10 cellular contexts compared by ENCODE assay signal in the genomic region with DNA sequence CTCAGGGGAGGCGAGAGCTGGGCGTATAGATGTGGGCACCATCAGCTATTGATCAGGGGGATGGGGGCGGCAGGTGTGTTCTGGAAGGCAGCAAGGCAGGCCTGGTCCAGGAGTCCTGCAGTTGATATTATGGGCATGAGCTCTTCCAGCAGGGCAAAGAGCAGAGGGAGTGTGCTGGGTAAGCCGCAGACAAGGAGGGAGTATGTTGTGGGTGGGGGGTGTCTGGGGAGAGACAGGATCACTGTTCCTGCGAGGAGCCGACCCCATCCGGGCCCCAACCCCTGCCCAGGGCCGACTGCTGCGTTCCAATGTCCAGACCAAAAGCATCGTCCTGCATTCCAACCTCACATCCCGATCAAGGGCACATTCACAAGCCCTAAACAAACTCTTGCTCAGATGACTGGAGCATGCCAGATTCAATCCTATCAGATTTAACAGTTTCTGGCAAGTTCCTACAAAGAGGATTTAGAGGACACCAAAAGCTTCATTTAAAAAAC. TPM values are rescaled to one million over a fixed set of nuclear protein-coding genes. Genes with fewer than 3 reads are reported as not detected.
DNase-seq lines count a peak whose midpoint lies in the region; ATAC-seq, FAIRE-seq and TF ChIP-seq lines count a peak whose summit lies in the region.
"Had no signal": no experiment of that assay in that cellular context is flagged by ENCODE, and none has a peak within 500 bp of the region (broad histone marks: within the 10 kb centered on the region; RNA-seq: fewer than 3 reads in every experiment).

No MANE protein-coding gene starts in this region.

- H3K27ac ChIP-seq in H1 (ENCODE audit: low read depth, low read length) (no peak overlapping the region), ovary (peak overlapping the region; percentile 78 to 84), body of pancreas (peak overlapping the region in 2 of 4 donors; percentile 2 to 67)

- H3K36me3 ChIP-seq in H1 (ENCODE audit: control insufficient read depth in 2 of 4, insufficient read depth in 4 of 4, low read length in 3 of 4) (no peaks in the 10 kb centered on the region), ovary (no peaks in the 10 kb centered on the region), body of pancreas (replicated peaks in 1 of 2; ENCODE audit: insufficient read depth in 1 of 2, low read depth in 2 of 2) (no peaks in the 10 kb centered on the region)

- no peak for TF ChIP-seq RAD21 in H1 (IDR thresholded peaks at IDR 0.05 in 1 of 2, conservative IDR thresholded peaks at IDR 0.05 in 1 of 2; ENCODE audit: low read depth in 2 of 2, low read length in 2 of 2)

- H3K79me1 ChIP-seq in H1 (ENCODE audit: low read depth, low read length): peaks cover 3% of the 10 kb centered on the region; the same call in 1 of the 2 replicates

- FAIRE-seq in H1 (lab: Jason Lieb, UNC): no peak

- peak overlapping the region; percentile 67; the same call in 1 of the 2 replicates for H2BK5ac ChIP-seq in H1 (ENCODE audit: low read depth, low read length)

- 82% methylated on average over 11 of the region's 11 CpGs; no CpG with 5 or more reads in 1 of the 2 experiments for WGBS in H1 (ENCODE audit: extremely low coverage in 1 of 2, insufficient coverage in 1 of 2, insufficient read length in 1 of 2, insufficient replicate concordance in 2 of 2, low coverage in 1 of 2, low lambda C conversion rate in 2 of 2, missing lambda C conversion rate in 1 of 2), 2 experiments
- WGBS in ovary, 3 donors: 23 to 37% (median 23%) methylated on average over 11 of the region's 11 CpGs
- 67 to 76% methylated on average over 10 to 11 of the region's 11 CpGs for WGBS in body of pancreas, 2 donors

- H3K56ac ChIP-seq in H1 (replicated peaks; ENCODE audit: insufficient read length, low read depth, low read length): no peak overlapping the region

- H2BK15ac ChIP-seq in H1 (ENCODE audit: low read length): no peak overlapping the region; the same call in 1 of the 2 replicates

- H3K4me1 ChIP-seq in H1 (replicated peaks in 1 of 4; ENCODE audit: control insufficient read depth in 3 of 4, insufficient read depth in 4 of 4, low read length in 3 of 4) (peaks cover 0 to 29% (median 23%) of the 10 kb centered on the region in 4 experiments; a peak in 6 of 7 replicates), ovary (ENCODE audit: insufficient read depth) (peaks cover 37% of the 10 kb centered on the region), body of pancreas (peaks cover 19% of the 10 kb centered on the region)

- no peak overlapping the region for H3K4me3 ChIP-seq in H1 (ENCODE audit: extremely low read depth in 1 of 4, insufficient read depth in 2 of 4, low read depth in 3 of 4, low read length in 4 of 4)
- peak overlapping the region; percentile 22 for H3K4me3 ChIP-seq in ovary
- no peak overlapping the region for H3K4me3 ChIP-seq in body of pancreas

- no peaks in the 10 kb centered on the region for H4K20me1 ChIP-seq in H1 (replicated peaks in 1 of 2; ENCODE audit: control insufficient read depth in 1 of 2, insufficient read depth in 2 of 2, low read length in 2 of 2)

- H2BK120ac ChIP-seq in H1 (replicated peaks; ENCODE audit: low read depth, low read length): no peak overlapping the region

- H2BK12ac ChIP-seq in H1 (ENCODE audit: low read depth, low read length): no peak overlapping the region

- no peak overlapping the region; the same call in 1 of the 2 replicates for H4K8ac ChIP-seq in H1 (ENCODE audit: extremely low read depth, insufficient read depth, low read length)

- peak; percentile 58 for DNase-seq in EH (ENCODE audit: low read depth)
- no peak for DNase-seq in H1 (ENCODE audit: low read depth in 1 of 2, low spot score in 2 of 2)
- peak in 1 of 5 donors; percentile 53 for DNase-seq in ovary
- DNase-seq in body of pancreas: no peak
- no peak for DNase-seq in kidney tubule cell (ENCODE audit: low spot score)
- DNase-seq: activated CD4-positive, alpha-beta T cell treated with anti-CD3 and anti-CD28 coated beads for 4 hours; central memory CD4-positive, alpha-beta T cell; MV-4-11; stimulated activated CD4-positive, alpha-beta T cell treated with anti-CD3 and anti-CD28 coated beads, Interleukin-4, amount 100 ng/mL, for 4 hours had no signal

- no peak overlapping the region; a peak in 1 of 7 replicates for H3K9ac ChIP-seq in H1 (replicated peaks in 1 of 4; ENCODE audit: extremely low read depth in 1 of 4, low read depth in 3 of 4, low read length in 3 of 4)

- POLR2A ChIA-PET in H1 (lab: Charles Lee; ENCODE audit: partially characterized antibody): interaction anchor here (0.8 to 1.5 kb wide), 6 partner anchors 8 to 142 kb away, joined by 3 to 4 read pairs (median 3); no protein-coding TSS in a partner anchor

- H3K27me3 ChIP-seq in H1 (replicated peaks in 1 of 4; ENCODE audit: control insufficient read depth in 3 of 4, extremely low read depth in 1 of 4, insufficient read depth in 3 of 4, low read length in 3 of 4) (no peaks in the 10 kb centered on the region; a peak in 1 of 7 replicates), ovary (no peaks in the 10 kb centered on the region), body of pancreas (no peaks in the 10 kb centered on the region)

- H3K14ac ChIP-seq in H1 (ENCODE audit: insufficient read length): no peak overlapping the region

- intact Hi-C loops in ovary (cut with DNase I) (loop anchor here in 1 of 4 donors (10.0 kb wide), 1 partner anchor 167 kb away; the partner anchor contains the start of gene CYGB), body of pancreas (cut with DNase I) (no loop called here)

- no peak overlapping the region for H2BK20ac ChIP-seq in H1 (ENCODE audit: low read length)

- no peak for ATAC-seq in body of pancreas
- ATAC-seq in GM21723 (IDR thresholded peaks at IDR 0.05; ENCODE audit: unreplicated experiment): no peak

- no peak overlapping the region for H3K23ac ChIP-seq in H1 (ENCODE audit: insufficient read length)

- TF ChIP-seq POLR2A in H1 (IDR thresholded peaks at IDR 0.05; ENCODE audit: control extremely low read depth in 1 of 2, low read depth in 2 of 2, low read length in 2 of 2) (no peak), ovary (IDR thresholded peaks at IDR 0.05) (no peak), body of pancreas (IDR thresholded peaks at IDR 0.05) (no peak)

- H4K91ac ChIP-seq in H1 (replicated peaks; ENCODE audit: insufficient read length, low read length): peak overlapping the region; percentile 54

- no peaks in the 10 kb centered on the region for H3K79me2 ChIP-seq in H1 (ENCODE audit: control insufficient read depth in 1 of 2, insufficient read depth in 2 of 2, low read length in 2 of 2)

- H4K5ac ChIP-seq in H1 (ENCODE audit: insufficient read length, low read depth, low read length): no peak overlapping the region

- H3K18ac ChIP-seq in H1 (ENCODE audit: extremely low read depth, low read length): peak overlapping the region; percentile 85; the same call in 1 of the 2 replicates

- peak overlapping the region; percentile 8 to 27; a peak in 2 of 4 replicates for H3K4me2 ChIP-seq in H1 (ENCODE audit: insufficient read depth in 1 of 2, low read depth in 2 of 2, low read length in 2 of 2)

- TF ChIP-seq EP300 in H1 (IDR thresholded peaks at IDR 0.05; ENCODE audit: borderline replicate concordance in 1 of 2, low read depth in 2 of 2, low read length in 2 of 2) (no peak), ovary (IDR thresholded peaks at IDR 0.05) (no peak)

- H2AFZ ChIP-seq in H1 (ENCODE audit: low read length): no peak overlapping the region

- no peaks in the 10 kb centered on the region for H3K23me2 ChIP-seq in H1 (ENCODE audit: low read depth, low read length)

- H3K9me3 ChIP-seq in H1 (ENCODE audit: insufficient read depth in 2 of 2, low read depth in 1 of 2, low read length in 1 of 2) (no peaks in the 10 kb centered on the region), ovary (no peaks in the 10 kb centered on the region), body of pancreas (no peaks in the 10 kb centered on the region)

- CTCF ChIA-PET in H1 (lab: Charles Lee; ENCODE audit: partially characterized antibody): interaction anchor here (0.7 to 3.9 kb wide), 7 partner anchors 8 to 77 kb away, joined by 3 to 24 read pairs (median 7); no protein-coding TSS in a partner anchor

- no peak overlapping the region for H2AK5ac ChIP-seq in H1 (ENCODE audit: low read depth, low read length)

- no peak for TF ChIP-seq CTCF in H1 (IDR thresholded peaks at IDR 0.05; ENCODE audit: control extremely low read depth in 1 of 3, insufficient read depth in 1 of 3, low read depth in 1 of 3, low read length in 3 of 3)
- TF ChIP-seq CTCF in ovary (IDR thresholded peaks at IDR 0.05): no peak
- no peak for TF ChIP-seq CTCF in body of pancreas (IDR thresholded peaks at IDR 0.05)

- H3K4ac ChIP-seq in H1 (replicated peaks; ENCODE audit: insufficient read length, low read depth, low read length): no peak overlapping the region

RNA-seq across cellular contexts. Expression of gene MXRA7, which starts 9.2 kb away (rescaled TPM):
- 21.3 and 26.6 TPM in 2 replicates for total RNA-seq in H1 (2021; fragmentation: NEBNext Ultra II Directional; extraction: Animal tissue kit (Norgen Biotek cat#: 25700))
- polyA plus RNA-seq in H1 (2011; rRNA removed): 12.8 and 17.8 TPM in 2 replicates
- 19.7 TPM for polyA plus RNA-seq in H1 (2011; cell fraction: cytosol; rRNA removed)
- polyA plus RNA-seq in H1 (2011; cell fraction: nucleus; rRNA removed): 15.7 TPM
- polyA plus RNA-seq in H1 (2012, experiment 1 of 2): 22.5 to 26.9 TPM (median 24.9 TPM) in 4 replicates
- 28.3 TPM for polyA plus RNA-seq in H1 (2012, experiment 2 of 2)
- 26.7 TPM for polyA plus RNA-seq in H1 (2013, experiment 1 of 2)
- polyA plus RNA-seq in H1 (2013, experiment 2 of 2): 34.1 TPM
- 13.7 and 15.2 TPM in 2 replicates for polyA minus RNA-seq in H1 (2011; rRNA and poly(A)+ RNA removed)
- 9.0 TPM for polyA minus RNA-seq in H1 (2011; cell fraction: cytosol; rRNA and poly(A)+ RNA removed)
- 6.9 TPM for polyA minus RNA-seq in H1 (2011; cell fraction: nucleus; rRNA and poly(A)+ RNA removed)
- total RNA-seq in ovary: 100 to 1,000 TPM; 107 to 210 (median 181) TPM
- 100 to 1,000 TPM; 199 to 759 TPM for polyA plus RNA-seq in ovary
- total RNA-seq in body of pancreas: 10 to 100 TPM; 71.9 to 87.4 TPM

RNA-seq across cellular contexts. Expression of gene JMJD6, which starts 24.9 kb away (rescaled TPM):
- 18.6 and 22.2 TPM in 2 replicates for total RNA-seq in H1 (2021; fragmentation: NEBNext Ultra II Directional; extraction: Animal tissue kit (Norgen Biotek cat#: 25700))
- polyA plus RNA-seq in H1 (2011; rRNA removed) (8.6 and 10.6 TPM in 2 replicates), ovary (10 to 100 TPM; 19.5 to 28.2 TPM)
- polyA plus RNA-seq in H1 (2011; cell fraction: cytosol; rRNA removed): 9.9 TPM
- 11.7 TPM for polyA plus RNA-seq in H1 (2011; cell fraction: nucleus; rRNA removed)
- polyA plus RNA-seq in H1 (2012, experiment 1 of 2): 18.3 to 22.2 TPM (median 19.1 TPM) in 4 replicates
- polyA plus RNA-seq in H1 (2012, experiment 2 of 2): 9.1 TPM
- 10.0 TPM for polyA plus RNA-seq in H1 (2013, experiment 1 of 2)
- polyA plus RNA-seq in H1 (2013, experiment 2 of 2): 8.7 TPM
- polyA minus RNA-seq in H1 (2011; rRNA and poly(A)+ RNA removed): 3.1 and 5.3 TPM in 2 replicates
- polyA minus RNA-seq in H1 (2011; cell fraction: cytosol; rRNA and poly(A)+ RNA removed): 5.8 TPM
- 6.7 TPM for polyA minus RNA-seq in H1 (2011; cell fraction: nucleus; rRNA and poly(A)+ RNA removed)
- total RNA-seq in ovary (10 to 100 TPM; 20.1 to 49.8 (median 38.1) TPM), body of pancreas (10 to 100 TPM; 15.2 to 20.0 TPM)

RNA-seq across cellular contexts. Expression of gene METTL23, which starts 25.1 kb away (rescaled TPM):
- 36.1 and 36.2 TPM in 2 replicates for total RNA-seq in H1 (2021; fragmentation: NEBNext Ultra II Directional; extraction: Animal tissue kit (Norgen Biotek cat#: 25700))
- 41.3 and 60.2 TPM in 2 replicates for polyA plus RNA-seq in H1 (2011; rRNA removed)
- polyA plus RNA-seq in H1 (2011; cell fraction: cytosol; rRNA removed): 51.3 TPM
- 40.3 TPM for polyA plus RNA-seq in H1 (2011; cell fraction: nucleus; rRNA removed)
- 36.4 to 47.2 TPM (median 43.1 TPM) in 4 replicates for polyA plus RNA-seq in H1 (2012, experiment 1 of 2)
- polyA plus RNA-seq in H1 (2012, experiment 2 of 2): 34.6 TPM
- polyA plus RNA-seq in H1 (2013, experiment 1 of 2): 40.2 TPM
- polyA plus RNA-seq in H1 (2013, experiment 2 of 2): 38.5 TPM
- polyA minus RNA-seq in H1 (2011; rRNA and poly(A)+ RNA removed): 25.9 and 32.3 TPM in 2 replicates
- 11.8 TPM for polyA minus RNA-seq in H1 (2011; cell fraction: cytosol; rRNA and poly(A)+ RNA removed)
- polyA minus RNA-seq in H1 (2011; cell fraction: nucleus; rRNA and poly(A)+ RNA removed): 16.5 TPM
- 10 to 100 TPM; 20.9 to 36.6 (median 31.8) TPM for total RNA-seq in ovary
- polyA plus RNA-seq in ovary: 10 to 100 TPM; 37.9 to 47.4 TPM
- 10 to 100 TPM; 25.9 to 44.2 TPM for total RNA-seq in body of pancreas

RNA-seq across cellular contexts. Expression of gene SRSF2, which starts 35.6 kb away (rescaled TPM):
- total RNA-seq in H1 (2021; fragmentation: NEBNext Ultra II Directional; extraction: Animal tissue kit (Norgen Biotek cat#: 25700)): 397 and 413 TPM in 2 replicates
- polyA plus RNA-seq in H1 (2011; rRNA removed) (401 and 479 TPM in 2 replicates), ovary (100 to 1,000 TPM; 126 to 152 TPM)
- 476 TPM for polyA plus RNA-seq in H1 (2011; cell fraction: cytosol; rRNA removed)
- 766 TPM for polyA plus RNA-seq in H1 (2011; cell fraction: nucleus; rRNA removed)
- 293 to 353 TPM (median 324 TPM) in 4 replicates for polyA plus RNA-seq in H1 (2012, experiment 1 of 2)
- 136 TPM for polyA plus RNA-seq in H1 (2012, experiment 2 of 2)
- 351 TPM for polyA plus RNA-seq in H1 (2013, experiment 1 of 2)
- polyA plus RNA-seq in H1 (2013, experiment 2 of 2): 323 TPM
- 111 TPM in 2 replicates for polyA minus RNA-seq in H1 (2011; rRNA and poly(A)+ RNA removed)
- polyA minus RNA-seq in H1 (2011; cell fraction: cytosol; rRNA and poly(A)+ RNA removed): 337 TPM
- polyA minus RNA-seq in H1 (2011; cell fraction: nucleus; rRNA and poly(A)+ RNA removed): 830 TPM
- total RNA-seq in ovary (100 to 1,000 TPM; 149 to 245 (median 174) TPM), body of pancreas (100 to 1,000 TPM; 258 to 301 TPM)

RNA-seq across cellular contexts. Expression of gene MFSD11, which starts 36.4 kb away (rescaled TPM):
- total RNA-seq in H1 (2021; fragmentation: NEBNext Ultra II Directional; extraction: Animal tissue kit (Norgen Biotek cat#: 25700)): 18.9 and 19.8 TPM in 2 replicates
- 15.1 and 17.7 TPM in 2 replicates for polyA plus RNA-seq in H1 (2011; rRNA removed)
- polyA plus RNA-seq in H1 (2011; cell fraction: cytosol; rRNA removed): 10.6 TPM
- polyA plus RNA-seq in H1 (2011; cell fraction: nucleus; rRNA removed): 27.8 TPM
- 13.3 to 15.9 TPM (median 15.0 TPM) in 4 replicates for polyA plus RNA-seq in H1 (2012, experiment 1 of 2)
- polyA plus RNA-seq in H1 (2012, experiment 2 of 2): 9.3 TPM
- polyA plus RNA-seq in H1 (2013, experiment 1 of 2): 18.9 TPM
- polyA plus RNA-seq in H1 (2013, experiment 2 of 2): 18.6 TPM
- polyA minus RNA-seq in H1 (2011; rRNA and poly(A)+ RNA removed): 22.0 and 30.9 TPM in 2 replicates
- polyA minus RNA-seq in H1 (2011; cell fraction: cytosol; rRNA and poly(A)+ RNA removed): 7.3 TPM
- polyA minus RNA-seq in H1 (2011; cell fraction: nucleus; rRNA and poly(A)+ RNA removed): 31.0 TPM
- 10 to 100 TPM; 16.1 to 26.2 (median 19.6) TPM for total RNA-seq in ovary
- 10 to 100 TPM in 1 of 2 donors, 1 to 10 TPM in 1; 9.6 to 19.6 TPM for polyA plus RNA-seq in ovary
- 10 to 100 TPM in 1 of 2 donors, 1 to 10 TPM in 1; 7.6 to 16.6 TPM for total RNA-seq in body of pancreas
